ENCODE assay signal across 7 cellular contexts in the genomic region with DNA sequence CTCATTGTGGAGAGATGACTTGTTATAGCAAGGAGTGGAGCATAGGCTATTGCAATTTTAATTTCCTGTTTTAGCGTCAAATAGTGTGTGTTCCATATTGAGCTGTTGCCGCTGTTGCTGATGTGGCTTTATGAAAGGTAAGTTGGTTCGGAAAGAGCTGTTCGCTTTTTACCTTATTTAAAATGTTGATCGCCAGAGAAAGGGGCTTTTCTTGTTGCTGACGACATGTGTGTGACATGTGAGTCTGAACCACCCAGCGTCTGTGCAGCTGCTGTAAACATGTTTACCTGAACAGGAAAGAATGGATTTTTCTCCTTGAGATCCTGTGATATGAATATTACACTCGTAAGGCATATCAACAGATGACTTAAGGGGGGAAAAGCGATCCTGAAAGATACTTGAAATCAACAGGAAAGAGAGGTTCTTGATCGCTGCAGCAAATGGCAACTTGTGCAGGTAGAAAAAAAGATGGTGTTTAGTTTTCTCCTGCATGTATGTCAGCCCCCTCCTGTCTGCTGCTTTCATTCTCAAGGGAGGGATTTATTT. TPM values are rescaled to one million over a fixed set of nuclear protein-coding genes. Genes with fewer than 3 reads are reported as not detected.
DNase-seq lines count a peak whose midpoint lies in the region; ATAC-seq and TF ChIP-seq lines count a peak whose summit lies in the region.

No MANE protein-coding gene starts in this region.

- H3K27me3 ChIP-seq in breast epithelium (peaks cover 0 to 18% of the 10 kb centered on the region in 2 donors), mucosa of rectum (ENCODE audit: control insufficient read depth in 2 of 2, insufficient read depth in 2 of 2, low read length in 2 of 2) (peaks cover 0 to 6% of the 10 kb centered on the region in 2 donors)

- H3K4me3 ChIP-seq in GM12864 (ENCODE audit: low read depth, low read length) (peak overlapping the region; percentile 95), breast epithelium (peak overlapping the region; percentile 80 to 95 (median 85)), mucosa of rectum (ENCODE audit: low read length in 2 of 2) (peak overlapping the region; percentile 53 to 86)

- H3K4me1 ChIP-seq in breast epithelium = no peaks in the 10 kb centered on the region
- peaks cover 5 to 6% of the 10 kb centered on the region in 2 donors for H3K4me1 ChIP-seq in mucosa of rectum (ENCODE audit: control insufficient read depth in 2 of 2, insufficient read depth in 2 of 2, low read length in 2 of 2)

- TF ChIP-seq CTCF in GM12864 (IDR thresholded peaks at IDR 0.05; ENCODE audit: low read depth, low read length, missing control alignments) (no peak), breast epithelium (IDR thresholded peaks at IDR 0.05) (no peak)

- no peak for TF ChIP-seq POLR2A in breast epithelium (IDR thresholded peaks at IDR 0.05)

- H3K27ac ChIP-seq in breast epithelium (peak overlapping the region; percentile 65 to 80), mucosa of rectum (ENCODE audit: low read depth in 2 of 2, low read length in 2 of 2) (peak overlapping the region; percentile 25 to 38)

- H3K9ac ChIP-seq in mucosa of rectum (ENCODE audit: low read depth in 1 of 2, low read length in 2 of 2) = peak overlapping the region in 1 of 2 donors; percentile 3

- H3K36me3 ChIP-seq in breast epithelium (no peaks in the 10 kb centered on the region), mucosa of rectum (ENCODE audit: control insufficient read depth in 2 of 2, insufficient read depth in 2 of 2, low read length in 2 of 2) (no peaks in the 10 kb centered on the region)

- intact Hi-C loops in breast epithelium (cut with DNase I; ENCODE audit: low total_unique reads) = no loop called here

- H3K9me3 ChIP-seq in breast epithelium (no peaks in the 10 kb centered on the region), mucosa of rectum (ENCODE audit: control insufficient read depth in 2 of 2, low read length in 2 of 2) (no peaks in the 10 kb centered on the region)

- DNase-seq in GM12864 (ENCODE audit: low read depth) (no peak), NCI-H748 treated with DMSO at 0.1 percent for 48 hours (lab: John Stamatoyannopoulos, UW) (peak; percentile 29), breast epithelium (ENCODE audit: low spot score in 2 of 2) (no peak), HT-29 (ENCODE audit: low spot score) (no peak), iPS-NIHi11 (ENCODE audit: low spot score) (no peak)

- ATAC-seq in HG03045 (IDR thresholded peaks at IDR 0.05; ENCODE audit: unreplicated experiment) = no peak

RNA-seq across cellular contexts. Expression of a gene that starts 2.5 kb away (rescaled TPM):
- total RNA-seq in breast epithelium = 100 to 1,000 TPM in 1 of 3 donors, 10 to 100 TPM in 2; 28.2 to 113 (median 71.1) TPM
- 0.37 and 1.2 TPM in 2 replicates for total RNA-seq in HT-29 (2014; rRNA removed; shearing (Covaris generic))

Comparison
In these comparisons a context has a peak if more than half of its experiments do, and no peak if none do; other contexts are left out.
1. RNA of a gene that starts 2.5 kb away (total RNA-seq): 28.2 to 113 TPM in breast epithelium; 0.37 to 1.2 TPM in HT-29; every median in the first group is over 10 times any median in the second.
2. Peak in every context shown above with its lines, with median percentiles within 50 percentile points of each other: H3K4me3 ChIP-seq.